Comparison of ENCODE assay signal across 11 cellular contexts in the genomic region with DNA sequence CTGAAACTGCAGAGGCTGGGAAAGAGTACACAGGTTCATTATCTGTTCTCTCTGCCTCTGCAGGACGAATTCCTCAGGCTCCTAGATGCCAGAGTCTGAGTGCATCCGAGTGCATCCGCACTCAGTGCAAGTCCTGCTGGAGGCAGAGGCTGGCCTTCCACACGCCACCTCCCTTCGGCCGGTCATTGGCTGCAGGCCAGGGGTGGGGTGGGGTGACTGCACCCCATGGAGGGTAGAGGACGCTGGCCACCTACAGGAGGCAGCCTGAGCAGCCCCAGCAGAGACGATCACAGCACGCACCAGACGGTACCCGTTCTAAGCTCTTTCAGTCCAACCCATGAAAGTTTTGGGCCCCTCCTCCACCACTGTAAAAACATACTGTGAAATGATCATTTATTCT. TPM values are rescaled to one million over a fixed set of nuclear protein-coding genes. Genes with fewer than 3 reads are reported as not detected.
DNase-seq lines count a peak whose midpoint lies in the region; TF ChIP-seq lines count a peak whose summit lies in the region.
"Had no signal": no experiment of that assay in that cellular context is flagged by ENCODE, and none has a peak within 500 bp of the region (broad histone marks: within the 10 kb centered on the region; RNA-seq: fewer than 3 reads in every experiment).

No MANE protein-coding gene starts in this region.

- no peak overlapping the region for H3K27ac Mint-ChIP-seq in endodermal cell
- H3K27ac Mint-ChIP-seq in activated CD4-positive, alpha-beta T cell treated with anti-CD3 and anti-CD28 coated beads, Interleukin-2, amount 10 ng/mL, durations not matched to agents 7 days and 5 days, result no peak overlapping the region

- H3K27me3 Mint-ChIP-seq in endodermal cell (ENCODE audit: insufficient read depth), result no peaks in the 10 kb centered on the region
- no peaks in the 10 kb centered on the region for H3K27me3 Mint-ChIP-seq in activated CD4-positive, alpha-beta T cell treated with anti-CD3 and anti-CD28 coated beads, Interleukin-2, amount 10 ng/mL, durations not matched to agents 7 days and 5 days

- WGBS in endodermal cell (ENCODE audit: insufficient coverage in 1 of 2, insufficient read length in 1 of 2), 2 experiments, result 65 to 69% methylated on average over 3 to 11 of the region's 11 CpGs

- H3K4me1 ChIP-seq in endodermal cell (ENCODE audit: control insufficient read depth, insufficient read depth, low read length), result peaks cover 6% of the 10 kb centered on the region

- H3K9me3 ChIP-seq in endodermal cell (ENCODE audit: control insufficient read depth, low read length), result no peaks in the 10 kb centered on the region
- H3K9me3 ChIP-seq: Peyer's patch had no signal

- no peak overlapping the region for H3K9ac ChIP-seq in endodermal cell (ENCODE audit: extremely low read depth, low read length, poor library complexity, severe bottlenecking)
- H3K9ac ChIP-seq: parathyroid adenoma had no signal

- H3K36me3 Mint-ChIP-seq in endodermal cell (ENCODE audit: low read depth), result peaks cover 38% of the 10 kb centered on the region
- H3K36me3 Mint-ChIP-seq in activated CD4-positive, alpha-beta T cell treated with anti-CD3 and anti-CD28 coated beads, Interleukin-2, amount 10 ng/mL, durations not matched to agents 7 days and 5 days (ENCODE audit: low read depth), result peaks cover 40% of the 10 kb centered on the region

- H3K36me3 ChIP-seq in endodermal cell (ENCODE audit: control insufficient read depth, insufficient read depth, low read length), result peaks cover 43% of the 10 kb centered on the region

- peaks cover 15% of the 10 kb centered on the region for H3K4me1 Mint-ChIP-seq in endodermal cell
- H3K4me1 Mint-ChIP-seq in activated CD4-positive, alpha-beta T cell treated with anti-CD3 and anti-CD28 coated beads, Interleukin-2, amount 10 ng/mL, durations not matched to agents 7 days and 5 days, result peaks cover 36% of the 10 kb centered on the region

- H3K27me3 ChIP-seq in endodermal cell (ENCODE audit: control insufficient read depth, insufficient read depth, low read length, poor library complexity, severe bottlenecking), result no peaks in the 10 kb centered on the region
- H3K27me3 ChIP-seq: Peyer's patch had no signal

- no peak overlapping the region for H3K4me3 Mint-ChIP-seq in endodermal cell
- H3K4me3 Mint-ChIP-seq in activated CD4-positive, alpha-beta T cell treated with anti-CD3 and anti-CD28 coated beads, Interleukin-2, amount 10 ng/mL, durations not matched to agents 7 days and 5 days, result no peak overlapping the region

- POLR2A ChIA-PET in activated CD4-positive, alpha-beta T cell treated with anti-CD3 and anti-CD28 coated beads, Interleukin-2, amount 10 ng/mL, durations not matched to agents 7 days and 5 days (lab: Charles Lee), result no interaction called here

- TF ChIP-seq CTCF in endodermal cell (conservative IDR thresholded peaks at IDR 0.05), result peak; percentile 65

- DNase-seq in NCI-H524 treated with DMSO at 0.1 percent for 48 hours (lab: John Stamatoyannopoulos, UW) (peak; percentile 6), endodermal cell (peak; percentile 96), kidney tubule cell (ENCODE audit: low spot score) (peak; percentile 91), superior temporal gyrus (ENCODE audit: extremely low spot score) (peak; percentile 68), DMS153 (lab: John Stamatoyannopoulos, UW) (no peak), SW480 (ENCODE audit: low spot score) (no peak)
- DNase-seq in activated CD4-positive, alpha-beta T cell treated with anti-CD3 and anti-CD28 coated beads, Interleukin-2, amount 10 ng/mL, durations not matched to agents 7 days and 5 days, result no peak
- DNase-seq: activated CD8-positive, alpha-beta memory T cell treated with anti-CD3 and anti-CD28 coated beads, Interleukin-2, amount 50 U/mL, for 4 hours; Kasumi-1 had no signal

- CTCF ChIA-PET in activated CD4-positive, alpha-beta T cell treated with anti-CD3 and anti-CD28 coated beads, Interleukin-2, amount 10 ng/mL, durations not matched to agents 7 days and 5 days (lab: Charles Lee), result interaction anchor here (1.0 kb wide), 1 partner anchor 10 kb away, joined by 3 read pairs; no protein-coding TSS in a partner anchor

- H3K27ac ChIP-seq in endodermal cell (ENCODE audit: low read depth, low read length), result no peak overlapping the region
- H3K27ac ChIP-seq: parathyroid adenoma, Peyer's patch had no signal

- no peak overlapping the region for H3K4me3 ChIP-seq in endodermal cell (ENCODE audit: low read length)
- H3K4me3 ChIP-seq: Peyer's patch had no signal

- no peaks in the 10 kb centered on the region for H3K9me3 Mint-ChIP-seq in endodermal cell
- no peaks in the 10 kb centered on the region for H3K9me3 Mint-ChIP-seq in activated CD4-positive, alpha-beta T cell treated with anti-CD3 and anti-CD28 coated beads, Interleukin-2, amount 10 ng/mL, durations not matched to agents 7 days and 5 days

RNA-seq across cellular contexts. Expression of gene SFT2D1, which starts 11.7 kb away (rescaled TPM):
- 10 to 100 TPM; 42.4 to 53.9 TPM for total RNA-seq in endodermal cell
- 52.4 TPM for polyA plus RNA-seq in endodermal cell (2013, experiment 1 of 2)
- 51.3 TPM for polyA plus RNA-seq in endodermal cell (2013, experiment 2 of 2)
- total RNA-seq in activated CD4-positive, alpha-beta T cell treated with anti-CD3 and anti-CD28 coated beads, Interleukin-2, amount 10 ng/mL, durations not matched to agents 7 days and 5 days, result 10 to 100 TPM; 39.7 to 43.2 TPM

RNA-seq across cellular contexts. Expression of gene PRR18, which starts 22.4 kb away (rescaled TPM):
- under 1 TPM; 0.09 to 0.42 TPM for total RNA-seq in endodermal cell
- polyA plus RNA-seq in endodermal cell (2013, experiment 1 of 2), result not detected
- polyA plus RNA-seq in endodermal cell (2013, experiment 2 of 2), result not detected
- total RNA-seq in activated CD4-positive, alpha-beta T cell treated with anti-CD3 and anti-CD28 coated beads, Interleukin-2, amount 10 ng/mL, durations not matched to agents 7 days and 5 days, result not detected
- total RNA-seq: Peyer's patch had no signal

RNA-seq across cellular contexts. Expression of gene MPC1, which starts 52.1 kb away (rescaled TPM):
- total RNA-seq in endodermal cell, result 1 to 10 TPM; 8.2 to 8.7 TPM
- polyA plus RNA-seq in endodermal cell (2013, experiment 1 of 2), result 26.6 TPM
- polyA plus RNA-seq in endodermal cell (2013, experiment 2 of 2), result 30.0 TPM
- 10 to 100 TPM; 27.1 to 28.3 TPM for total RNA-seq in activated CD4-positive, alpha-beta T cell treated with anti-CD3 and anti-CD28 coated beads, Interleukin-2, amount 10 ng/mL, durations not matched to agents 7 days and 5 days

Comparison
In these comparisons a context has a peak if more than half of its experiments do, and no peak if none do; other contexts are left out.
1. DNase-seq: peak in NCI-H524 treated with DMSO at 0.1 percent for 48 hours (single experiment), endodermal cell (single experiment), kidney tubule cell (single experiment) and superior temporal gyrus (single experiment); none in DMS153 (single experiment), activated CD4-positive, alpha-beta T cell treated with anti-CD3 and anti-CD28 coated beads, Interleukin-2, amount 10 ng/mL, durations not matched to agents 7 days and 5 days (single experiment) and SW480 (single experiment).